1 cellular context compared by ENCODE assay signal in genomic region chr10:132632851-132633684, GRCh38.
TF ChIP-seq lines count a peak whose summit lies in the region.

No MANE protein-coding gene starts in this region.

TF ChIP-seq in SK-N-SH treated with all-trans-retinoic acid at 6 μM for 48 hours, 23 proteins besides CTCF, POLR2A, EP300 and RAD21 (continued from another document):
- TF ChIP-seq CREB5 (CRISPR knock-in tag; IDR thresholded peaks at IDR 0.05; ENCODE audit: low read depth) (no peak), ZNF8 (CRISPR knock-in tag; IDR thresholded peaks at IDR 0.05) (no peak), POU6F1 (CRISPR knock-in tag; IDR thresholded peaks at IDR 0.05; ENCODE audit: borderline replicate concordance, low read depth) (no peak), OSR1 (CRISPR knock-in tag; IDR thresholded peaks at IDR 0.05) (no peak), PPARA (CRISPR knock-in tag; IDR thresholded peaks at IDR 0.05; ENCODE audit: borderline replicate concordance) (no peak)
